Comparison of ENCODE assay signal across 15 cellular contexts in genomic region chr13:97068964-97069815, GRCh38.
"Had no signal": no experiment of that assay in that cellular context is flagged by ENCODE, and none has a peak within 500 bp of the region (broad histone marks: within the 10 kb centered on the region; RNA-seq: fewer than 3 reads in every experiment).

No MANE protein-coding gene starts in this region.

- H3K4me3 ChIP-seq: body of pancreas, colonic mucosa, neural progenitor cell, prostate gland, spleen had no signal

- H2AFZ ChIP-seq: neural progenitor cell had no signal

- DNase-seq: activated CD4-positive, alpha-beta T cell treated with anti-CD3 and anti-CD28 coated beads for 1 hour; activated gamma-delta T cell treated with Interleukin-2 at 50 U/mL for 16 hours; activated naive CD8-positive, alpha-beta T cell treated with anti-CD3 and anti-CD28 coated beads for 36 hours; amniotic stem cell; body of pancreas; colonic mucosa; naive B cell; right cardiac atrium; spleen; stimulated activated naive B cell treated with anti-CD40 and anti-IgM and Interleukin-4, amounts not matched to agents 10 μg/mL and 1 μg/mL and 100 μg/mL, for 72 hours; SW 1271; T-helper 2 cell; WERI-Rb-1 had no signal

- H3K27me3 ChIP-seq: body of pancreas, colonic mucosa, neural progenitor cell had no signal

- H3K4me2 ChIP-seq: neural progenitor cell had no signal

- H3K36me3 ChIP-seq: colonic mucosa, neural progenitor cell, prostate gland, spleen, WERI-Rb-1 had no signal

- H3K9ac ChIP-seq: neural progenitor cell had no signal

- H3K4me1 ChIP-seq: body of pancreas, colonic mucosa, neural progenitor cell, prostate gland, spleen had no signal

- H3K27ac ChIP-seq: body of pancreas, colonic mucosa, neural progenitor cell, prostate gland, spleen, WERI-Rb-1 had no signal

- H3K9me3 ChIP-seq: body of pancreas, colonic mucosa, prostate gland had no signal
